1 cellular context compared by ENCODE assay signal in the genomic region with DNA sequence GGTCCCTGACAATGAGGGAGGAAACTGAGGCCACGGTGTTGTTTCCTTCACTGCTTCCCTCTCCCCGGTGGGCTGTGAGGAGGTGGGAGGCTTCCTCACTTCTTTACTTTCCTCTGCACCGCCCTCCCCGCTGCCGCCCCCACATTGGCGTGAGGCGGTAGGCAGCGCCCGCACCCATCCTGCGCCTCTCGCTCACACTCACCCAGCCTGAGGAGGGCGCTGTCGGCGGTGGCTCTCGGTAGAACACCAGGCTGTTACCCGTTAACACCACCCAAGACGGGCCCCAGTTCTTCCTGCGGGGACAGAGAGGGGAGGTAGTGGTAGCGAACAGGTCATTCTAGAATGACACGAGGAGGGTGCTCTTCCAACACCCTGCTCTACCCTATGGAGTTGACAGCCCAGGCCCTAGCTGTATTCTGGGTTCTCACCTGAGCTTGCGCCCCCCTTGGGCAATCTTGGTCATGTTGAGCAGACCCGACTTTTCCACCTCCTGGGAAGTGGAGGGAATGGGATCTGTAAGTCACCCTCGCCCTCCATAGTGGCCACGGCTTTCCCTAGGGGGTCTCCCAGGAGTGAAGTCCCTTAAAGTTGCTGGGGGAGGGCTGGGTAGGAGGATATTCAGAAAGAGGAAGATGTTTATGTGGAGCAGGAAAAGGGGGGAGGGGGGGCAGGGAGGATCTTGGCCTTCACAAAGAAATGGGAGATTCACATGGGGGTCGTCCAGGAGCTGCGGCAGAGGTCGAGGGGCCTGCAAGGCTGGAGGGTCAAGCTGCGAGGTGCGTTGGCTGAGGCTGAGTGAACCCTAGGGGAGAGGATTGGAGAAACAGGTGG.
TF ChIP-seq lines count a peak whose summit lies in the region.

No MANE protein-coding gene starts in this region.

TF ChIP-seq in H1, 55 proteins besides CTCF, POLR2A, EP300 and RAD21:
- peak; percentile 7; the same call in 1 of the 2 replicates for TF ChIP-seq SUZ12 (IDR thresholded peaks at IDR 0.05; ENCODE audit: low read length)
- TF ChIP-seq SIN3A (conservative IDR thresholded peaks at IDR 0.05 in 1 of 2, IDR thresholded peaks at IDR 0.05 in 1 of 2; ENCODE audit: low read depth in 1 of 2, low read length in 2 of 2) = peak in 1 of 2 experiments; percentile 24; a peak in 1 of 4 replicates
- TF ChIP-seq HDAC6 (IDR thresholded peaks at IDR 0.05; ENCODE audit: low read depth, low read length) = no peak
- TF ChIP-seq POLR2AphosphoS5 (IDR thresholded peaks at IDR 0.05; ENCODE audit: low read depth, low read length) = no peak
- peak; percentile 74; the same call in 1 of the 2 replicates for TF ChIP-seq EGR1 (IDR thresholded peaks at IDR 0.05; ENCODE audit: borderline replicate concordance, low read depth, low read length)
- TF ChIP-seq PHF8 (conservative IDR thresholded peaks at IDR 0.05; ENCODE audit: low read depth, low read length) = no peak
